In genomic region chr1:169115891-169116585, GRCh38 we compare ENCODE assay signal across 7 cellular contexts. TPM values are rescaled to one million over a fixed set of nuclear protein-coding genes. Genes with fewer than 3 reads are reported as not detected.
DNase-seq lines count a peak whose midpoint lies in the region; ATAC-seq and TF ChIP-seq lines count a peak whose summit lies in the region.

No MANE protein-coding gene starts in this region.

- DNase-seq in body of pancreas (peak; percentile 72 to 92 (median 82)), upper lobe of right lung (peak; percentile 80), NCI-H146 treated with DMSO at 0.1 percent for 48 hours (lab: John Stamatoyannopoulos, UW; ENCODE audit: unreplicated experiment) (no peak), activated gamma-delta T cell treated with Interleukin-2 at 50 U/mL for 16 hours (no peak)

- H3K9me3 ChIP-seq in body of pancreas (no peaks in the 10 kb centered on the region), liver (ENCODE audit: control insufficient read depth in 4 of 4, low read length in 3 of 4) (no peaks in the 10 kb centered on the region), upper lobe of right lung (no peaks in the 10 kb centered on the region)

- ATAC-seq in HG03196 (IDR thresholded peaks at IDR 0.05; ENCODE audit: unreplicated experiment) (peak; percentile 55), body of pancreas (peak; percentile 82), upper lobe of right lung (peak; percentile 88)

- no peaks in the 10 kb centered on the region for H3K36me3 ChIP-seq in body of pancreas (replicated peaks in 1 of 2; ENCODE audit: insufficient read depth in 1 of 2, low read depth in 2 of 2)
- H3K36me3 ChIP-seq in liver (ENCODE audit: control insufficient read depth in 4 of 4, insufficient read depth in 3 of 4, low read depth in 1 of 4, low read length in 3 of 4): peaks cover 4 to 37% (median 14%) of the 10 kb centered on the region in 4 donors
- peaks cover 24% of the 10 kb centered on the region for H3K36me3 ChIP-seq in upper lobe of right lung

- intact Hi-C loops in body of pancreas (cut with DNase I): no loop called here
- intact Hi-C loops in upper lobe of right lung (cut with DNase I): no loop called here

- H3K9ac ChIP-seq in liver (ENCODE audit: low read depth in 1 of 2, low read length in 2 of 2): no peak overlapping the region

- TF ChIP-seq RAD21 in liver (IDR thresholded peaks at IDR 0.05): peak; percentile 53 to 71

- peak overlapping the region; percentile 3 to 94 (median 81) for H3K27ac ChIP-seq in body of pancreas
- H3K27ac ChIP-seq in liver (ENCODE audit: low read depth in 1 of 2, low read length in 2 of 2): peak overlapping the region; percentile 77 to 82
- H3K27ac ChIP-seq in upper lobe of right lung: peak overlapping the region; percentile 33

- H3K27me3 ChIP-seq in body of pancreas (no peaks in the 10 kb centered on the region), liver (ENCODE audit: control insufficient read depth in 4 of 4, insufficient read depth in 4 of 4, low read length in 3 of 4) (no peaks in the 10 kb centered on the region), upper lobe of right lung (no peaks in the 10 kb centered on the region)

- TF ChIP-seq POLR2A in GM19193 (IDR thresholded peaks at IDR 0.05; ENCODE audit: extremely low read depth, insufficient read depth, insufficient read length) (peak; percentile 19), body of pancreas (IDR thresholded peaks at IDR 0.05) (no peak)

- WGBS in body of pancreas, 2 donors: 41 to 45% methylated on average over 9 to 14 of the region's 14 CpGs
- WGBS in liver: 37% methylated on average over 14 of the region's 14 CpGs

- no peak for TF ChIP-seq CTCF in body of pancreas (IDR thresholded peaks at IDR 0.05)
- TF ChIP-seq CTCF in liver (IDR thresholded peaks at IDR 0.05; ENCODE audit: low read depth, low read length, missing input control): no peak
- no peak for TF ChIP-seq CTCF in upper lobe of right lung (IDR thresholded peaks at IDR 0.05)

- peaks cover 71% of the 10 kb centered on the region for H3K4me1 ChIP-seq in body of pancreas
- H3K4me1 ChIP-seq in liver (ENCODE audit: control insufficient read depth in 4 of 4, insufficient read depth in 4 of 4, low read length in 3 of 4): peaks cover 7 to 30% (median 19%) of the 10 kb centered on the region in 4 donors
- peaks cover 32% of the 10 kb centered on the region for H3K4me1 ChIP-seq in upper lobe of right lung

- H3K4me3 ChIP-seq in body of pancreas (no peak overlapping the region), liver (ENCODE audit: low read depth in 1 of 3, low read length in 3 of 3) (peak overlapping the region in 1 of 3 donors; percentile 11), upper lobe of right lung (peak overlapping the region; percentile 4)

TF ChIP-seq in liver, 16 proteins besides CTCF, POLR2A, EP300 and RAD21:
- TF ChIP-seq SP1 (IDR thresholded peaks at IDR 0.05): peak; percentile 98
- TF ChIP-seq YY1 (IDR thresholded peaks at IDR 0.05): peak; percentile 88
- TF ChIP-seq FOXA1 (IDR thresholded peaks at IDR 0.05): no peak
- TF ChIP-seq, protein P1, sequence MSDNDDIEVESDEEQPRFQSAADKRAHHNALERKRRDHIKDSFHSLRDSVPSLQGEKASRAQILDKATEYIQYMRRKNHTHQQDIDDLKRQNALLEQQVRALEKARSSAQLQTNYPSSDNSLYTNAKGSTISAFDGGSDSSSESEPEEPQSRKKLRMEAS (IDR thresholded peaks at IDR 0.05): no peak
- peak; percentile 35 for TF ChIP-seq FOXA2 (IDR thresholded peaks at IDR 0.05)
- peak; percentile 57 for TF ChIP-seq HNF4G (IDR thresholded peaks at IDR 0.05)
- peak; percentile 87 to 92 for TF ChIP-seq EGR1 (IDR thresholded peaks at IDR 0.05; ENCODE audit: low read depth in 2 of 2)
- peak in 1 of 2 donors; percentile 63 for TF ChIP-seq GABPA (IDR thresholded peaks at IDR 0.05 in 1 of 2, conservative IDR thresholded peaks at IDR 0.05 in 1 of 2)
- TF ChIP-seq ATF3 (IDR thresholded peaks at IDR 0.05): peak; percentile 70
- peak; percentile 64 to 69 for TF ChIP-seq HNF4A (conservative IDR thresholded peaks at IDR 0.05)
- peak; percentile 98 to 99 for TF ChIP-seq RXRA (IDR thresholded peaks at IDR 0.05)
- peak; percentile 72 for TF ChIP-seq REST (IDR thresholded peaks at IDR 0.05)
- peak; percentile 83 to 90 for TF ChIP-seq JUND (IDR thresholded peaks at IDR 0.05)
- no peak for TF ChIP-seq TAF1 (conservative IDR thresholded peaks at IDR 0.05)
- TF ChIP-seq ZBTB33 (IDR thresholded peaks at IDR 0.05): no peak
- peak; percentile 40 for TF ChIP-seq NR2F2 (IDR thresholded peaks at IDR 0.05)

RNA-seq across cellular contexts. Expression of gene ATP1B1, which starts 9.5 kb away (rescaled TPM):
- total RNA-seq in body of pancreas: 100 to 1,000 TPM; 116 to 138 TPM
- total RNA-seq in liver: 10 to 100 TPM; 36.1 to 53.8 TPM
- polyA plus RNA-seq in liver: 10 to 100 TPM; 39.1 to 57.0 TPM
- total RNA-seq in upper lobe of right lung: 192 TPM

Comparison
In these comparisons a context has a peak if more than half of its experiments do, and no peak if none do; other contexts are left out.
1. DNase-seq: peak in body of pancreas (4 of 4) and upper lobe of right lung (single experiment); none in NCI-H146 treated with DMSO at 0.1 percent for 48 hours (single experiment) and activated gamma-delta T cell treated with Interleukin-2 at 50 U/mL for 16 hours (single experiment).
2. Peak in every context shown above with its lines, with median percentiles within 50 percentile points of each other: ATAC-seq and H3K27ac ChIP-seq.